Comparison of ENCODE assay signal across 9 cellular contexts in genomic region chr1:223363856-223364684, GRCh38. TPM values are rescaled to one million over a fixed set of nuclear protein-coding genes. Genes with fewer than 3 reads are reported as not detected.
DNase-seq lines count a peak whose midpoint lies in the region; ATAC-seq, FAIRE-seq and TF ChIP-seq lines count a peak whose summit lies in the region.
"Had no signal": no experiment of that assay in that cellular context is flagged by ENCODE, and none has a peak within 500 bp of the region (broad histone marks: within the 10 kb centered on the region; RNA-seq: fewer than 3 reads in every experiment).

TSS of gene SUSD4 (minus strand) at chr1:223364176. CDS start at chr1:223363425, 751 bp downstream.

- H3K36me3 ChIP-seq in HUES6 (ENCODE audit: control insufficient read depth, insufficient read depth, low read length) (no peaks in the 10 kb centered on the region), upper lobe of right lung (no peaks in the 10 kb centered on the region)

- peak within 1 kb of the TSS; percentile 89 for H3K4me3 Mint-ChIP-seq in activated naive CD4-positive, alpha-beta T cell treated with anti-CD3 and anti-CD28 coated beads, Interleukin-2, amount 10 ng/mL, durations not matched to agents 7 days and 5 days

- no peak within 1 kb of the TSS for H3K27ac ChIP-seq in HUES6 (ENCODE audit: low read depth, low read length)
- no peak within 1 kb of the TSS for H3K27ac ChIP-seq in upper lobe of right lung
- H3K27ac ChIP-seq: epithelial cell of prostate had no signal

- no peak for FAIRE-seq in RCC 7860 (lab: Jason Lieb, UNC)

- H3K27me3 Mint-ChIP-seq in activated naive CD4-positive, alpha-beta T cell treated with anti-CD3 and anti-CD28 coated beads, Interleukin-2, amount 10 ng/mL, durations not matched to agents 7 days and 5 days, result peaks cover 53% of the 10 kb centered on the region

- intact Hi-C loops in left ventricle myocardium superior (cut with micrococcal nuclease) (no loop called here), upper lobe of right lung (cut with DNase I) (no loop called here)

- H3K9ac ChIP-seq in HUES6 (ENCODE audit: low read length), result no peak within 1 kb of the TSS

- H3K36me3 Mint-ChIP-seq in activated naive CD4-positive, alpha-beta T cell treated with anti-CD3 and anti-CD28 coated beads, Interleukin-2, amount 10 ng/mL, durations not matched to agents 7 days and 5 days, result no peaks in the 10 kb centered on the region

- H3K9me3 Mint-ChIP-seq in activated naive CD4-positive, alpha-beta T cell treated with anti-CD3 and anti-CD28 coated beads, Interleukin-2, amount 10 ng/mL, durations not matched to agents 7 days and 5 days, result no peaks in the 10 kb centered on the region

- H3K27ac Mint-ChIP-seq in activated naive CD4-positive, alpha-beta T cell treated with anti-CD3 and anti-CD28 coated beads, Interleukin-2, amount 10 ng/mL, durations not matched to agents 7 days and 5 days, result no peak within 1 kb of the TSS

- H3K4me1 ChIP-seq in HUES6 (ENCODE audit: control insufficient read depth, insufficient read depth, low read length), result peaks cover 11% of the 10 kb centered on the region; the same call in 1 of the 2 replicates
- peaks cover 18% of the 10 kb centered on the region for H3K4me1 ChIP-seq in upper lobe of right lung

- DNase-seq in GM12864 (ENCODE audit: low read depth), result no peak
- DNase-seq in RCC 7860 (ENCODE audit: low spot score), result peak; percentile 11
- peak; percentile 79 for DNase-seq in activated naive CD4-positive, alpha-beta T cell treated with anti-CD3 and anti-CD28 coated beads, Interleukin-2, amount 10 ng/mL, durations not matched to agents 7 days and 5 days
- peak; percentile 74 for DNase-seq in left ventricle myocardium superior
- DNase-seq in putamen (ENCODE audit: low spot score), result peak; percentile 73
- DNase-seq in upper lobe of right lung, result peak; percentile 85

- H3K4me3 ChIP-seq in GM12864 (ENCODE audit: low read depth, low read length) (peak within 1 kb of the TSS; percentile 31; the same call in 1 of the 2 replicates), HUES6 (ENCODE audit: low read depth, low read length) (peak within 1 kb of the TSS; percentile 88), upper lobe of right lung (peak within 1 kb of the TSS; percentile 48)

- peaks cover 16% of the 10 kb centered on the region for H3K4me1 Mint-ChIP-seq in activated naive CD4-positive, alpha-beta T cell treated with anti-CD3 and anti-CD28 coated beads, Interleukin-2, amount 10 ng/mL, durations not matched to agents 7 days and 5 days

- ATAC-seq in left ventricle myocardium superior (peak; percentile 85), upper lobe of right lung (peak; percentile 93), HG02610 (IDR thresholded peaks at IDR 0.05; ENCODE audit: unreplicated experiment) (no peak)

- TF ChIP-seq CTCF in GM12864 (IDR thresholded peaks at IDR 0.05; ENCODE audit: low read depth, low read length, missing control alignments) (no peak), upper lobe of right lung (IDR thresholded peaks at IDR 0.05) (no peak)

- H3K9me3 ChIP-seq in HUES6 (ENCODE audit: control insufficient read depth, insufficient read depth, low read depth, low read length) (no peaks in the 10 kb centered on the region), upper lobe of right lung (no peaks in the 10 kb centered on the region)

- H3K27me3 ChIP-seq in HUES6 (ENCODE audit: control insufficient read depth, insufficient read depth, low read length) (peaks cover 69% of the 10 kb centered on the region), upper lobe of right lung (peaks cover 35% of the 10 kb centered on the region)

- CTCF ChIA-PET in activated naive CD4-positive, alpha-beta T cell treated with anti-CD3 and anti-CD28 coated beads, Interleukin-2, amount 10 ng/mL, durations not matched to agents 7 days and 5 days (lab: Charles Lee), result interaction anchor here (0.7 to 2.2 kb wide), 2 partner anchors 168 to 230 kb away, joined by 3 to 7 read pairs; no protein-coding TSS in a partner anchor

RNA-seq across cellular contexts. Expression of gene SUSD4, which starts in this region (rescaled TPM):
- total RNA-seq in left ventricle myocardium superior (8.2 TPM), upper lobe of right lung (2.2 TPM)

Comparison
In these comparisons a context has a peak if more than half of its experiments do, and no peak if none do; other contexts are left out.
1. H3K4me3 ChIP-seq: peak in every context shown above with its lines; median percentile 88 in HUES6; 48 in upper lobe of right lung; 31 in GM12864.